In genomic region chr20:53593466-53594007, GRCh38 we compare ENCODE assay signal across 8 cellular contexts. TPM values are rescaled to one million over a fixed set of nuclear protein-coding genes. Genes with fewer than 3 reads are reported as not detected.
A peak's percentile ranks its signal among the peaks of the same experiment; 100 is the strongest.
DNase-seq lines count a peak whose midpoint lies in the region; ATAC-seq, FAIRE-seq and TF ChIP-seq lines count a peak whose summit lies in the region.
"Not testable (repeated sequence)": the region's sequence is repeated elsewhere in the genome, so short reads cannot be mapped to it uniquely, and the experiment has no call there.

Gene ZNF217, minus strand, starts transcription at chr20:53593839. Its CDS starts 11,013 bp downstream, at chr20:53582826.

- DNase-seq in RCC 7860 (ENCODE audit: low spot score), result peak; percentile 41
- DNase-seq in activated T-cell treated with anti-CD3 and anti-CD28 coated beads, Interleukin-2, amount 50 U/mL, for 1 hour, result peak; percentile 77
- DNase-seq in lung (ENCODE audit: low spot score), result peak; percentile 59
- peak; percentile 69 to 80 for DNase-seq in stimulated activated CD4-positive, alpha-beta T cell treated with anti-CD3 and anti-CD28 coated beads, Interleukin-2, amount 100 ng/mL, for 24 hours

- WGBS in lung, 2 donors, result 1 to 6% methylated on average over 18 to 62 of the region's 66 CpGs

- H3K36me3 ChIP-seq in BLaER1 treated with 17β-estradiol and CSF1 and Interleukin-3, amounts not matched to agents 10 nM and 100 nM; endocrine pancreas (ENCODE audit: control insufficient read depth, insufficient read depth, low read length); lung (ENCODE audit: control insufficient read depth in 2 of 2, insufficient read depth in 2 of 2, low read length in 2 of 2): not testable (repeated sequence)

- H4K20me1 ChIP-seq in BLaER1 treated with 17β-estradiol and CSF1 and Interleukin-3, amounts not matched to agents 10 nM and 100 nM, result peaks cover 0 to 16% (median 0%) of the 10 kb centered on the region in 11 experiments; a peak in 2 of 22 replicates

- ATAC-seq in GM21367 (IDR thresholded peaks at IDR 0.05; ENCODE audit: unreplicated experiment), result peak; percentile 13
- ATAC-seq in HG03521 (IDR thresholded peaks at IDR 0.05; ENCODE audit: unreplicated experiment), result peak; percentile 14
- peak; percentile 19 for ATAC-seq in lung (ENCODE audit: insufficient read depth, low FRiP score)

- peak within 1 kb of the TSS; percentile 76 to 94 (median 90) for H3K4me3 ChIP-seq in BLaER1 treated with 17β-estradiol and CSF1 and Interleukin-3, amounts not matched to agents 10 nM and 100 nM
- peak within 1 kb of the TSS; percentile 80 for H3K4me3 ChIP-seq in endocrine pancreas (ENCODE audit: control insufficient read depth, insufficient read depth, low read length)
- H3K4me3 ChIP-seq in lung, result peak within 1 kb of the TSS; percentile 67

- not testable (repeated sequence) for H3K9me3 ChIP-seq in BLaER1 treated with 17β-estradiol and CSF1 and Interleukin-3, amounts not matched to agents 10 nM and 100 nM (replicated peaks in 1 of 11); endocrine pancreas (ENCODE audit: control insufficient read depth, low read length); lung (ENCODE audit: control insufficient read depth in 2 of 2, insufficient read depth in 1 of 2, low read length in 1 of 2)

- H3K27ac ChIP-seq in BLaER1 treated with 17β-estradiol and CSF1 and Interleukin-3, amounts not matched to agents 10 nM and 100 nM, result peak within 1 kb of the TSS; percentile 95 to 100 (median 100)
- H3K27ac ChIP-seq in lung (ENCODE audit: low read depth in 1 of 2, low read length in 1 of 2), result peak within 1 kb of the TSS; percentile 98 to 100

- FAIRE-seq in RCC 7860 (lab: Jason Lieb, UNC), result not testable (repeated sequence)

- peak within 1 kb of the TSS; percentile 98 to 100 (median 100) for H3K9ac ChIP-seq in BLaER1 treated with 17β-estradiol and CSF1 and Interleukin-3, amounts not matched to agents 10 nM and 100 nM
- peak within 1 kb of the TSS; percentile 72 for H3K9ac ChIP-seq in endocrine pancreas (ENCODE audit: control insufficient read depth, insufficient read depth, low read length)

- not testable (repeated sequence) for TF ChIP-seq CTCF in lung (IDR thresholded peaks at IDR 0.05; ENCODE audit: control extremely low read depth, extremely low read depth)

- peak within 1 kb of the TSS; percentile 78 to 93 (median 88) for H3K4me2 ChIP-seq in BLaER1 treated with 17β-estradiol and CSF1 and Interleukin-3, amounts not matched to agents 10 nM and 100 nM

- peaks cover 25 to 33% (median 28%) of the 10 kb centered on the region in 10 experiments for H3K4me1 ChIP-seq in BLaER1 treated with 17β-estradiol and CSF1 and Interleukin-3, amounts not matched to agents 10 nM and 100 nM
- H3K4me1 ChIP-seq in endocrine pancreas (ENCODE audit: control insufficient read depth, insufficient read depth, low read length); lung (ENCODE audit: control insufficient read depth in 2 of 2, insufficient read depth in 2 of 2, low read length in 2 of 2): not testable (repeated sequence)

- H3K27me3 ChIP-seq in BLaER1 treated with 17β-estradiol and CSF1 and Interleukin-3, amounts not matched to agents 10 nM and 100 nM; endocrine pancreas (ENCODE audit: control insufficient read depth, insufficient read depth, low read length); lung (ENCODE audit: control insufficient read depth, insufficient read depth): not testable (repeated sequence)

RNA-seq across cellular contexts. Expression of gene ZNF217, which starts in this region (rescaled TPM):
- total RNA-seq in lung, result 10 to 100 TPM; 32.2 to 32.6 TPM
- 10 to 100 TPM in 1 of 2 donors, 1 to 10 TPM in 1; 6.0 to 16.8 TPM for polyA plus RNA-seq in lung

Comparison
In these comparisons a context has a peak if more than half of its experiments do, and no peak if none do; other contexts are left out.
1. Peak in every context shown above with its lines: DNase-seq, ATAC-seq, H3K4me3 ChIP-seq and H3K27ac ChIP-seq.